30 cellular contexts compared by ENCODE assay signal in genomic region chr18:45571161-45571560, GRCh38. TPM values are rescaled to one million over a fixed set of nuclear protein-coding genes. Genes with fewer than 3 reads are reported as not detected.
"Had no signal": no experiment of that assay in that cellular context is flagged by ENCODE, and none has a peak within 500 bp of the region (broad histone marks: within the 10 kb centered on the region; RNA-seq: fewer than 3 reads in every experiment).

No MANE protein-coding gene starts in this region.

- H3K4me3 ChIP-seq: coronary artery, esophagus squamous epithelium, lung, ovary, psoas muscle, skin epidermis, thoracic aorta, tibial nerve, upper lobe of left lung, uterus had no signal

- H3K4me1 ChIP-seq: psoas muscle had no signal

- H3K36me3 ChIP-seq: esophagus squamous epithelium, ovary, thoracic aorta, tibial nerve, upper lobe of left lung, uterus had no signal

- ATAC-seq: naive thymus-derived CD8-positive, alpha-beta T cell; psoas muscle; right cardiac atrium had no signal

- H3K27ac ChIP-seq: coronary artery, ovary, psoas muscle, skin epidermis, thoracic aorta, tibial nerve had no signal

- H3K27me3 ChIP-seq: esophagus squamous epithelium, ovary, tibial nerve, upper lobe of left lung, uterus had no signal

- DNase-seq: dermis blood vessel endothelial cell; effector memory CD4-positive, alpha-beta T cell; erythroblast; esophagus squamous epithelium; foreskin melanocyte; head of caudate nucleus; mesenchymal stem cell; naive thymus-derived CD8-positive, alpha-beta T cell; occipital lobe; ovary; posterior cingulate gyrus; psoas muscle; right cardiac atrium; stimulated activated CD4-positive, alpha-beta T cell treated with anti-CD3 and anti-CD28 coated beads, Interleukin-15, amount 100 ng/mL, for 24 hours; stimulated activated CD4-positive, alpha-beta T cell treated with anti-CD3 and anti-CD28 coated beads, Interleukin-2, amount 100 ng/mL, for 48 hours; stimulated activated naive B cell treated with anti-CD40 and anti-IgM and Interleukin-4, amounts not matched to agents 10 μg/mL and 1 μg/mL and 100 μg/mL, for 72 hours; upper lobe of left lung; uterus had no signal

- H3K9me3 ChIP-seq: esophagus squamous epithelium, ovary, psoas muscle, thoracic aorta, upper lobe of left lung, uterus had no signal

RNA-seq across cellular contexts. Expression of gene SLC14A2, which starts 44.1 kb away (rescaled TPM):
- total RNA-seq: chondrocyte; dermis blood vessel endothelial cell; esophagus squamous epithelium; glomerular endothelial cell; left lobe of liver; liver; myocyte; naive thymus-derived CD8-positive, alpha-beta T cell; uterus had no signal
- polyA plus RNA-seq: keratinocyte, neural cell had no signal
